In genomic region chr1:154186177-154186576, GRCh38 we compare ENCODE assay signal across 8 cellular contexts. TPM values are rescaled to one million over a fixed set of nuclear protein-coding genes. Genes with fewer than 3 reads are reported as not detected.
A peak's percentile ranks its signal among the peaks of the same experiment; 100 is the strongest.
DNase-seq lines count a peak whose midpoint lies in the region; ATAC-seq and TF ChIP-seq lines count a peak whose summit lies in the region.

No MANE protein-coding gene starts in this region.

- peaks cover 25% of the 10 kb centered on the region for H3K4me1 Mint-ChIP-seq in activated T-helper 1 cell treated with anti-CD3 and anti-CD28 coated beads, Interleukin-12 subunit alpha, Interleukin-12 subunit beta, Interleukin-2, Interleukin-4 antibody, amounts not matched to agents 30 ng/mL and 10 ng/mL and 1 ng/mL, durations not matched to agents 14 hours and 24 hours and 36 hours (ENCODE audit: low read depth)

- no peak overlapping the region for H3K27ac Mint-ChIP-seq in activated T-helper 1 cell treated with anti-CD3 and anti-CD28 coated beads, Interleukin-12 subunit alpha, Interleukin-12 subunit beta, Interleukin-2, Interleukin-4 antibody, amounts not matched to agents 30 ng/mL and 10 ng/mL and 1 ng/mL, durations not matched to agents 14 hours and 24 hours and 36 hours

- DNase-seq in Caki2 (ENCODE audit: low read depth) (peak; percentile 30), KBM-7 (peak; percentile 89), Peyer's patch (peak; percentile 23 to 78 (median 58)), right atrium auricular region (ENCODE audit: low spot score) (no peak)
- peak; percentile 60 for DNase-seq in activated T-helper 1 cell treated with anti-CD3 and anti-CD28 coated beads, Interleukin-12 subunit alpha, Interleukin-12 subunit beta, Interleukin-2, Interleukin-4 antibody, amounts not matched to agents 30 ng/mL and 10 ng/mL and 1 ng/mL, durations not matched to agents 14 hours and 24 hours and 36 hours (ENCODE audit: low spot score)
- peak; percentile 57 for DNase-seq in stimulated activated CD4-positive, alpha-beta T cell treated with anti-CD3 and anti-CD28 coated beads, Interleukin-2, amount 100 ng/mL, for 4 hours (ENCODE audit: low read depth)

- H3K36me3 ChIP-seq in Peyer's patch (no peaks in the 10 kb centered on the region), right atrium auricular region (peaks cover 33% of the 10 kb centered on the region)

- no peak overlapping the region for H3K4me3 ChIP-seq in Peyer's patch
- H3K4me3 ChIP-seq in right atrium auricular region = no peak overlapping the region

- H3K27me3 ChIP-seq in Peyer's patch (no peaks in the 10 kb centered on the region), right atrium auricular region (no peaks in the 10 kb centered on the region)

- ATAC-seq in HG02588 (IDR thresholded peaks at IDR 0.05; ENCODE audit: unreplicated experiment) (no peak), GM18502 (IDR thresholded peaks at IDR 0.05; ENCODE audit: poor library complexity, unreplicated experiment) (no peak)

- H3K4me1 ChIP-seq in Peyer's patch (peaks cover 0 to 8% (median 3%) of the 10 kb centered on the region in 4 donors), right atrium auricular region (peaks cover 0 to 28% of the 10 kb centered on the region in 2 donors)

- in situ Hi-C loops in Caki2 (cut with HindIII; ENCODE audit: low pct_unique_long_range_greater_than_20kb, low sequenced_read_pairs) = no loop called here
- in situ Hi-C loops in KBM-7 (cut with MboI; ENCODE audit: low pct_unique_long_range_greater_than_20kb, low sequenced_read_pairs) = no loop called here

- H3K9me3 ChIP-seq in Peyer's patch = no peaks in the 10 kb centered on the region
- H3K9me3 ChIP-seq in right atrium auricular region = no peaks in the 10 kb centered on the region

- H3K27ac ChIP-seq in Peyer's patch (no peak overlapping the region), right atrium auricular region (no peak overlapping the region)

- intact Hi-C loops in activated T-helper 1 cell treated with anti-CD3 and anti-CD28 coated beads, Interleukin-12 subunit alpha, Interleukin-12 subunit beta, Interleukin-2, Interleukin-4 antibody, amounts not matched to agents 30 ng/mL and 10 ng/mL and 1 ng/mL, durations not matched to agents 14 hours and 24 hours and 36 hours (cut with micrococcal nuclease) = loop anchor here (1.0 to 10.0 kb wide), 6 partner anchors 13 to 419 kb away; partner anchors contain the start of gene ADAR

- no peaks in the 10 kb centered on the region for H3K9me3 Mint-ChIP-seq in activated T-helper 1 cell treated with anti-CD3 and anti-CD28 coated beads, Interleukin-12 subunit alpha, Interleukin-12 subunit beta, Interleukin-2, Interleukin-4 antibody, amounts not matched to agents 30 ng/mL and 10 ng/mL and 1 ng/mL, durations not matched to agents 14 hours and 24 hours and 36 hours

- TF ChIP-seq CTCF in Peyer's patch (IDR thresholded peaks at IDR 0.05) (peak in 4 of 6 experiments; percentile 40 to 52 (median 46)), right atrium auricular region (IDR thresholded peaks at IDR 0.05) (peak; percentile 17 to 58)

- peaks cover 9% of the 10 kb centered on the region for H3K27me3 Mint-ChIP-seq in activated T-helper 1 cell treated with anti-CD3 and anti-CD28 coated beads, Interleukin-12 subunit alpha, Interleukin-12 subunit beta, Interleukin-2, Interleukin-4 antibody, amounts not matched to agents 30 ng/mL and 10 ng/mL and 1 ng/mL, durations not matched to agents 14 hours and 24 hours and 36 hours (ENCODE audit: insufficient read depth)

- no peak for TF ChIP-seq POLR2A in Peyer's patch (IDR thresholded peaks at IDR 0.05)

- H3K36me3 Mint-ChIP-seq in activated T-helper 1 cell treated with anti-CD3 and anti-CD28 coated beads, Interleukin-12 subunit alpha, Interleukin-12 subunit beta, Interleukin-2, Interleukin-4 antibody, amounts not matched to agents 30 ng/mL and 10 ng/mL and 1 ng/mL, durations not matched to agents 14 hours and 24 hours and 36 hours (ENCODE audit: low read depth) = peaks cover 11% of the 10 kb centered on the region

- H3K4me3 Mint-ChIP-seq in activated T-helper 1 cell treated with anti-CD3 and anti-CD28 coated beads, Interleukin-12 subunit alpha, Interleukin-12 subunit beta, Interleukin-2, Interleukin-4 antibody, amounts not matched to agents 30 ng/mL and 10 ng/mL and 1 ng/mL, durations not matched to agents 14 hours and 24 hours and 36 hours = no peak overlapping the region

RNA-seq across cellular contexts. Expression of gene TPM3, which starts 5.7 kb away (rescaled TPM):
- total RNA-seq in Caki2 (2014; rRNA removed; shearing (Covaris generic); ENCODE audit: low replicate concordance) = 631 and 793 TPM in 2 replicates
- total RNA-seq in Peyer's patch (100 to 1,000 TPM; 200 to 451 (median 280) TPM), right atrium auricular region (100 to 1,000 TPM; 469 to 975 TPM)
- 665 and 668 TPM in 2 replicates for total RNA-seq in activated T-helper 1 cell treated with anti-CD3 and anti-CD28 coated beads, Interleukin-12 subunit alpha, Interleukin-12 subunit beta, Interleukin-2, Interleukin-4 antibody, amounts not matched to agents 30 ng/mL and 10 ng/mL and 1 ng/mL, durations not matched to agents 14 hours and 24 hours and 36 hours

RNA-seq across cellular contexts. Expression of gene CFAP141, which starts 20.0 kb away (rescaled TPM):
- total RNA-seq in Caki2 (2014; rRNA removed; shearing (Covaris generic); ENCODE audit: low replicate concordance) = not detected in 2 replicates
- not detected for total RNA-seq in Peyer's patch
- total RNA-seq in activated T-helper 1 cell treated with anti-CD3 and anti-CD28 coated beads, Interleukin-12 subunit alpha, Interleukin-12 subunit beta, Interleukin-2, Interleukin-4 antibody, amounts not matched to agents 30 ng/mL and 10 ng/mL and 1 ng/mL, durations not matched to agents 14 hours and 24 hours and 36 hours = not detected in 2 replicates
- total RNA-seq in right atrium auricular region = not detected

RNA-seq across cellular contexts. Expression of gene NUP210L, which starts 31.3 kb away (rescaled TPM):
- 0.07 TPM in 1 of 2 replicates, not detected in the other for total RNA-seq in Caki2 (2014; rRNA removed; shearing (Covaris generic); ENCODE audit: low replicate concordance)
- total RNA-seq in Peyer's patch (under 1 TPM in 1 of 4 donors, not detected in 3; 0.18 TPM), right atrium auricular region (under 1 TPM in 1 of 2 donors, not detected in 1; 0.28 TPM)
- total RNA-seq in activated T-helper 1 cell treated with anti-CD3 and anti-CD28 coated beads, Interleukin-12 subunit alpha, Interleukin-12 subunit beta, Interleukin-2, Interleukin-4 antibody, amounts not matched to agents 30 ng/mL and 10 ng/mL and 1 ng/mL, durations not matched to agents 14 hours and 24 hours and 36 hours = 0.12 TPM in 1 of 2 replicates, not detected in the other

RNA-seq across cellular contexts. Expression of gene UBAP2L, which starts 34.6 kb away (rescaled TPM):
- total RNA-seq in Caki2 (2014; rRNA removed; shearing (Covaris generic); ENCODE audit: low replicate concordance) = 68.5 and 85.7 TPM in 2 replicates
- 100 to 1,000 TPM in 1 of 4 donors, 10 to 100 TPM in 3; 48.9 to 169 (median 71.2) TPM for total RNA-seq in Peyer's patch
- 258 and 284 TPM in 2 replicates for total RNA-seq in activated T-helper 1 cell treated with anti-CD3 and anti-CD28 coated beads, Interleukin-12 subunit alpha, Interleukin-12 subunit beta, Interleukin-2, Interleukin-4 antibody, amounts not matched to agents 30 ng/mL and 10 ng/mL and 1 ng/mL, durations not matched to agents 14 hours and 24 hours and 36 hours
- total RNA-seq in right atrium auricular region = 10 to 100 TPM; 48.9 to 58.6 TPM
